26 cellular contexts compared by ENCODE assay signal in the genomic region with DNA sequence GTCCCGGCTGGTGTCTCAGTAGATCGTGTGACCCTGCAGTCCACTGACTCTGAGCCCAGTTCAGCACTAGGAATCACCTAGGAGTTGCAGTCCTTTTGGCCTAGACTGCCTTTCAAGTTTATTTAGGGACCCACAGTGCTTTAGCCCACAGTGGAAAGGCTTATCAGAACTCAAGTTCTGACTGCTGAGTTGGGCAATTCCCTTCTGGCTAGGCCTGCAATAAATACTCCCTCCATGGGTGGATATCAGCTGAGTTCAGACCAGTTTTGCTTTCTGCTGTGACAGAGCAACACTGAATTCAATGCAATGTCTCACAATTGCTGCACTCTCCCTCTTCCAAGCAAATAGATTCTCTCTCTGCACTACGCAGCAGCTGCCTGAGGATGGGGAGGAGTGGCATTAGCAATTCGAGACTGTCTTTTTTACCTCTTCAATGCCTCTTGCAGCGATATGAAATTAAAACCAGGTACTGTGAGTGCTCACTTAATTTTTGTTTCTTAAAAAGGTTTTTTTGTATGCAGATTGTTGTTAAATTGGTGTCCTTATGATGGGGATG.
"Had no signal": no experiment of that assay in that cellular context is flagged by ENCODE, and none has a peak within 500 bp of the region (broad histone marks: within the 10 kb centered on the region; RNA-seq: fewer than 3 reads in every experiment).

No MANE protein-coding gene starts in this region.

- H3K27ac ChIP-seq: breast epithelium, esophagus muscularis mucosa, lower lobe of right lung, neutrophil, pancreas, prostate gland, spleen, tibial nerve, WERI-Rb-1 had no signal

- H3K4me3 ChIP-seq: breast epithelium, esophagus muscularis mucosa, lower lobe of right lung, mucosa of descending colon, pancreas, prostate gland, spleen, tibial nerve had no signal

- H3K36me3 ChIP-seq: breast epithelium, esophagus muscularis mucosa, lower lobe of right lung, neutrophil, pancreas, prostate gland, spleen, tibial nerve, WERI-Rb-1 had no signal

- ATAC-seq: activated naive CD8-positive, alpha-beta T cell treated with anti-CD3 and anti-CD28 coated beads, Interleukin-2, amount 50 U/mL, for 24 hours; lower lobe of right lung; mucosa of descending colon; natural killer cell treated with Interleukin-12 subunit alpha and Interleukin-12 subunit beta and Interleukin-15 and Interleukin-18, amount 100 ng/mL, for 72 hours; pancreas; T-helper 17 cell had no signal

- H3K27me3 ChIP-seq: breast epithelium, esophagus muscularis mucosa, neutrophil, pancreas, spleen, tibial nerve had no signal

- DNase-seq: activated CD4-positive, alpha-beta memory T cell treated with anti-CD3 and anti-CD28 coated beads, Interleukin-2, amount 10 ng/mL, durations not matched to agents 7 days and 5 days; activated CD4-positive, alpha-beta T cell treated with anti-CD3 and anti-CD28 coated beads, Interleukin-2, amount 10 ng/mL, durations not matched to agents 7 days and 5 days; activated CD4-positive, CD25-positive, alpha-beta regulatory T cell treated with anti-CD3 and anti-CD28 coated beads, Interleukin-2, amount 50 U/mL, for 72 hours; activated naive CD8-positive, alpha-beta T cell treated with anti-CD3 and anti-CD28 coated beads, Interleukin-2, amount 50 U/mL, for 24 hours; activated T-cell treated with anti-CD3 and anti-CD28 coated beads, Interleukin-2, amount 50 U/mL, for 48 hours; dermis blood vessel endothelial cell; effector CD4-positive, alpha-beta T cell; foreskin melanocyte; islet precursor cell; lower lobe of right lung; mucosa of descending colon; pancreas; retina; spleen; stimulated activated CD4-positive, alpha-beta T cell treated with anti-CD3 and anti-CD28 coated beads, Interleukin-2, amount 100 ng/mL, for 48 hours; stimulated activated naive CD4-positive, alpha-beta T cell treated with Interleukin-2 at 50 U/mL for 16 hours; T-helper 17 cell; T1000; WERI-Rb-1 had no signal

- H3K9me3 ChIP-seq: lower lobe of right lung, mucosa of descending colon, neutrophil, pancreas, prostate gland had no signal

- FAIRE-seq: colon, pancreas had no signal

- H3K4me1 ChIP-seq: breast epithelium, esophagus muscularis mucosa, lower lobe of right lung, pancreas, prostate gland, spleen, tibial nerve had no signal
